In the genomic region with DNA sequence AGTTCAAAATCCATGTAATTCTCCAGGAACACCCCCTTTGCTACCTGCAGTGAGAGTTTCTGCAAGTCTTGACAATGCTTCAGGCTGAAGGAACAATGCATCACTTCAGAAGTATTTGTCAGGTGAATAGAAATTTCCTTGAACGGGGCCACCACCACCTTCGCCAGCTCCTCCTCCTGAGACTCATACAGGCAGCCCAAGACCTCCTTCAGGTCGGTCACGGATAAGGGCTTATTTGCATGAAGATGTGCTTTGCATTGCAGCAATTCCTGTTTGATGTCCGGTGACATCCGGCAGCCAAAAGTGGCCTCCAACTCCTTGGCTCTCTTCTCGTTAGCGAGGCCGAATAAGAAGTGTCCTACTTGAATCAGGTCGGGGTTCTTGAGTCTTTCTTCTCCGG, we compare ENCODE assay signal across 1 cellular context.
TF ChIP-seq lines count a peak whose summit lies in the region.

No MANE protein-coding gene starts in this region.

TF ChIP-seq in GM12878, 131 proteins besides CTCF, POLR2A, EP300 and RAD21:
- TF ChIP-seq, protein P1, sequence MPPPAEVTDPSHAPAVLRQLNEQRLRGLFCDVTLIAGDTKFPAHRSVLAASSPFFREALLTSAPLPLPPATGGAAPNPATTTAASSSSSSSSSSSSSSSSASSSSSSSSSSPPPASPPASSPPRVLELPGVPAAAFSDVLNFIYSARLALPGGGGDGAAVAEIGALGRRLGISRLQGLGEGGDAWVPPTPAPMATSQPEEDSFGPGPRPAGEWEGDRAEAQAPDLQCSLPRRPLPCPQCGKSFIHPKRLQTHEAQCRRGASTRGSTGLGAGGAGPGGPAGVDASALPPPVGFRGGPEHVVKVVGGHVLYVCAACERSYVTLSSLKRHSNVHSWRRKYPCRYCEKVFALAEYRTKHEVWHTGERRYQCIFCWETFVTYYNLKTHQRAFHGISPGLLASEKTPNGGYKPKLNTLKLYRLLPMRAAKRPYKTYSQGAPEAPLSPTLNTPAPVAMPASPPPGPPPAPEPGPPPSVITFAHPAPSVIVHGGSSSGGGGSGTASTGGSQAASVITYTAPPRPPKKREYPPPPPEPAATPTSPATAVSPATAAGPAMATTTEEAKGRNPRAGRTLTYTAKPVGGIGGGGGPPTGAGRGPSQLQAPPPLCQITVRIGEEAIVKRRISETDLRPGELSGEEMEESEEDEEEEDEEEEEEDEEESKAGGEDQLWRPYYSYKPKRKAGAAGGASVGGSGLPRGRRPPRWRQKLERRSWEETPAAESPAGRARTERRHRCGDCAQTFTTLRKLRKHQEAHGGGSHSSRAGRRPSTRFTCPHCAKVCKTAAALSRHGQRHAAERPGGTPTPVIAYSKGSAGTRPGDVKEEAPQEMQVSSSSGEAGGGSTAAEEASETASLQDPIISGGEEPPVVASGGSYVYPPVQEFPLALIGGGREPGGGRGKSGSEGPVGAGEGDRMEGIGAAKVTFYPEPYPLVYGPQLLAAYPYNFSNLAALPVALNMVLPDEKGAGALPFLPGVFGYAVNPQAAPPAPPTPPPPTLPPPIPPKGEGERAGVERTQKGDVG (CRISPR knock-in tag; IDR thresholded peaks at IDR 0.05) = no peak
- no peak for TF ChIP-seq IKZF1 (conservative IDR thresholded peaks at IDR 0.05)
- TF ChIP-seq EED (IDR thresholded peaks at IDR 0.05; ENCODE audit: low read depth) = no peak
- TF ChIP-seq FOXK2 (IDR thresholded peaks at IDR 0.05) = no peak
- no peak for TF ChIP-seq POLR2AphosphoS2 (IDR thresholded peaks at IDR 0.05; ENCODE audit: low read depth, low read length)
- TF ChIP-seq ZNF207 (IDR thresholded peaks at IDR 0.05; ENCODE audit: borderline replicate concordance) = no peak
- no peak for TF ChIP-seq ZNF622 (IDR thresholded peaks at IDR 0.05)
- no peak for TF ChIP-seq SIX5 (IDR thresholded peaks at IDR 0.05; ENCODE audit: low read depth, low read length, severe bottlenecking)
- TF ChIP-seq, protein P2, sequence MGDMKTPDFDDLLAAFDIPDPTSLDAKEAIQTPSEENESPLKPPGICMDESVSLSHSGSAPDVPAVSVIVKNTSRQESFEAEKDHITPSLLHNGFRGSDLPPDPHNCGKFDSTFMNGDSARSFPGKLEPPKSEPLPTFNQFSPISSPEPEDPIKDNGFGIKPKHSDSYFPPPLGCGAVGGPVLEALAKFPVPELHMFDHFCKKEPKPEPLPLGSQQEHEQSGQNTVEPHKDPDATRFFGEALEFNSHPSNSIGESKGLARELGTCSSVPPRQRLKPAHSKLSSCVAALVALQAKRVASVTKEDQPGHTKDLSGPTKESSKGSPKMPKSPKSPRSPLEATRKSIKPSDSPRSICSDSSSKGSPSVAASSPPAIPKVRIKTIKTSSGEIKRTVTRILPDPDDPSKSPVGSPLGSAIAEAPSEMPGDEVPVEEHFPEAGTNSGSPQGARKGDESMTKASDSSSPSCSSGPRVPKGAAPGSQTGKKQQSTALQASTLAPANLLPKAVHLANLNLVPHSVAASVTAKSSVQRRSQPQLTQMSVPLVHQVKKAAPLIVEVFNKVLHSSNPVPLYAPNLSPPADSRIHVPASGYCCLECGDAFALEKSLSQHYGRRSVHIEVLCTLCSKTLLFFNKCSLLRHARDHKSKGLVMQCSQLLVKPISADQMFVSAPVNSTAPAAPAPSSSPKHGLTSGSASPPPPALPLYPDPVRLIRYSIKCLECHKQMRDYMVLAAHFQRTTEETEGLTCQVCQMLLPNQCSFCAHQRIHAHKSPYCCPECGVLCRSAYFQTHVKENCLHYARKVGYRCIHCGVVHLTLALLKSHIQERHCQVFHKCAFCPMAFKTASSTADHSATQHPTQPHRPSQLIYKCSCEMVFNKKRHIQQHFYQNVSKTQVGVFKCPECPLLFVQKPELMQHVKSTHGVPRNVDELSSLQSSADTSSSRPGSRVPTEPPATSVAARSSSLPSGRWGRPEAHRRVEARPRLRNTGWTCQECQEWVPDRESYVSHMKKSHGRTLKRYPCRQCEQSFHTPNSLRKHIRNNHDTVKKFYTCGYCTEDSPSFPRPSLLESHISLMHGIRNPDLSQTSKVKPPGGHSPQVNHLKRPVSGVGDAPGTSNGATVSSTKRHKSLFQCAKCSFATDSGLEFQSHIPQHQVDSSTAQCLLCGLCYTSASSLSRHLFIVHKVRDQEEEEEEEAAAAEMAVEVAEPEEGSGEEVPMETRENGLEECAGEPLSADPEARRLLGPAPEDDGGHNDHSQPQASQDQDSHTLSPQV (IDR thresholded peaks at IDR 0.05) = no peak
